ENCODE assay signal across 18 cellular contexts in the genomic region with DNA sequence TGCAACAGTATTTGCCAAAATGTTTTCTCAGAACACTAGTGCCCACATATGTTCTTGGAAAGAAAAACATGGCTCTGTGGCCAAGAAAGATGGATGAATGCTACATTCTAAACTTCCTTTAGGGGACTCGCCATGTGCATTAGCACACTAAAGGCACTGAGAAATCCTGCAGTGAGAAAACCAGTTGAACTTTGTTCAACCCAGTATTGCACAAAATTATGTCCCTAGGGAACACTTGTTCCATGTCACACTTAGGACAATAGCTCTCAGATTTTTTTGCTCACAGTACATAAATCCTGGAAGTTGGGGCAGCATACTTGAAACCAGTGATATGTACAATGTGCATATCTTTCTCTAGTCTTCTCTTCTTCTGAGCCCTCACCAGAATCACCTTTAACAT.
"Had no signal": no experiment of that assay in that cellular context is flagged by ENCODE, and none has a peak within 500 bp of the region (broad histone marks: within the 10 kb centered on the region; RNA-seq: fewer than 3 reads in every experiment).

No MANE protein-coding gene starts in this region.

- DNase-seq: activated effector memory CD4-positive, alpha-beta T cell treated with anti-CD3 and anti-CD28 coated beads, Interleukin-2, amount 50 U/mL, for 16 hours; activated T-cell treated with anti-CD3 and anti-CD28 coated beads, Interleukin-2, amount 50 U/mL, for 24 hours; dorsolateral prefrontal cortex; erythroblast; heart right ventricle; left colon; midbrain; right cardiac atrium; stimulated activated CD4-positive, alpha-beta T cell treated with anti-CD3 and anti-CD28 coated beads, Interleukin-15, amount 100 ng/mL, for 24 hours; stimulated activated CD4-positive, alpha-beta T cell treated with anti-CD3 and anti-CD28 coated beads, Interleukin-4, amount 100 ng/mL, for 1 hour; stimulated activated naive B cell treated with anti-CD40 and anti-IgM and Interleukin-4, amounts not matched to agents 10 μg/mL and 1 μg/mL and 100 μg/mL, for 72 hours; tibial artery; WERI-Rb-1 had no signal

- H3K4me3 Mint-ChIP-seq: activated T-cell treated with anti-CD3 and anti-CD28 coated beads, Interleukin-2, amount 50 U/mL, for 24 hours; stimulated activated naive B cell treated with anti-CD40 and anti-IgM and Interleukin-4, amounts not matched to agents 10 μg/mL and 1 μg/mL and 100 μg/mL, for 72 hours had no signal

- H3K27me3 ChIP-seq: cardiac muscle cell, dorsolateral prefrontal cortex, gastroesophageal sphincter, heart right ventricle had no signal

- ATAC-seq: gastroesophageal sphincter, left colon, right cardiac atrium had no signal

- H3K27ac ChIP-seq: cardiac muscle cell, dorsolateral prefrontal cortex, gastroesophageal sphincter, heart right ventricle, prostate gland, skin epidermis, tibial artery, WERI-Rb-1 had no signal

- H3K4me1 ChIP-seq: gastroesophageal sphincter, prostate gland had no signal

- H3K9me3 ChIP-seq: gastroesophageal sphincter, prostate gland, tibial artery had no signal

- H3K4me3 ChIP-seq: cardiac muscle cell, dorsolateral prefrontal cortex, gastroesophageal sphincter, heart right ventricle, prostate gland, skin epidermis, tibial artery had no signal

- H3K27ac Mint-ChIP-seq: activated naive CD4-positive, alpha-beta T cell treated with anti-CD3 and anti-CD28 coated beads, Interleukin-2, amount 50 U/mL, for 72 hours; activated T-cell treated with anti-CD3 and anti-CD28 coated beads, Interleukin-2, amount 50 U/mL, for 24 hours; stimulated activated naive B cell treated with anti-CD40 and anti-IgM and Interleukin-4, amounts not matched to agents 10 μg/mL and 1 μg/mL and 100 μg/mL, for 72 hours had no signal

- H3K36me3 ChIP-seq: cardiac muscle cell, gastroesophageal sphincter, heart right ventricle, prostate gland, tibial artery, WERI-Rb-1 had no signal

- H3K9me3 Mint-ChIP-seq: activated naive CD4-positive, alpha-beta T cell treated with anti-CD3 and anti-CD28 coated beads, Interleukin-2, amount 50 U/mL, for 72 hours; activated T-cell treated with anti-CD3 and anti-CD28 coated beads, Interleukin-2, amount 50 U/mL, for 24 hours; stimulated activated naive B cell treated with anti-CD40 and anti-IgM and Interleukin-4, amounts not matched to agents 10 μg/mL and 1 μg/mL and 100 μg/mL, for 72 hours had no signal

- H3K36me3 Mint-ChIP-seq: activated naive CD4-positive, alpha-beta T cell treated with anti-CD3 and anti-CD28 coated beads, Interleukin-2, amount 50 U/mL, for 72 hours had no signal
